Comparison of ENCODE assay signal across 8 cellular contexts in genomic region chr5:123670981-123671557, GRCh38.
DNase-seq lines count a peak whose midpoint lies in the region; ATAC-seq and TF ChIP-seq lines count a peak whose summit lies in the region.

No MANE protein-coding gene starts in this region.

- H3K4me1 ChIP-seq in IMR-90 (ENCODE audit: control insufficient read depth, insufficient read depth, low read length) = peaks cover 4% of the 10 kb centered on the region
- H3K4me1 ChIP-seq in PC-3 (ENCODE audit: insufficient read depth, low read length) = no peaks in the 10 kb centered on the region
- peaks cover 0 to 4% of the 10 kb centered on the region in 2 donors for H3K4me1 ChIP-seq in adrenal gland (replicated peaks in 1 of 2)
- peaks cover 0 to 11% (median 3%) of the 10 kb centered on the region in 6 donors for H3K4me1 ChIP-seq in spleen

- H3K79me1 ChIP-seq in IMR-90 (ENCODE audit: low read depth in 1 of 2, low read length in 2 of 2) = no peaks in the 10 kb centered on the region

- BruUV-seq in IMR-90 (replicated peaks; lab: Mats Ljungman, UMichigan) (no TSS peak), PC-3 (replicated peaks; lab: Mats Ljungman, UMichigan) (no TSS peak)

- DNase-seq in activated CD4-positive, CD25-positive, alpha-beta regulatory T cell treated with anti-CD3 and anti-CD28 coated beads, Interleukin-2, amount 50 U/mL, for 72 hours = peak; percentile 49
- DNase-seq in IMR-90 = peak; percentile 30
- DNase-seq in PC-3 = peak; percentile 66
- DNase-seq in adrenal gland = peak; percentile 19 to 77 (median 40)
- peak in 26 of 51 donors; percentile 0 to 50 (median 14) for DNase-seq in hypothalamus (lab: John Stamatoyannopoulos, UW)
- no peak for DNase-seq in spleen
- DNase-seq in cortex of kidney (lab: John Stamatoyannopoulos, UW) = no peak

- no peak overlapping the region for H4K91ac ChIP-seq in IMR-90 (ENCODE audit: insufficient read depth, low read depth, low read length)

- no peak overlapping the region for H3K14ac ChIP-seq in IMR-90 (replicated peaks; ENCODE audit: low read depth, low read length)

- POLR2A ChIA-PET in IMR-90 (lab: Charles Lee; ENCODE audit: unreplicated experiment) = no interaction called here
- POLR2A ChIA-PET in PC-3 (lab: Charles Lee; ENCODE audit: unreplicated experiment) = no interaction called here

- H3F3A ChIP-seq in PC-3 (ENCODE audit: low read length, unreplicated experiment) = no peaks in the 10 kb centered on the region

- H3K9ac ChIP-seq in IMR-90 (ENCODE audit: low read depth, low read length) (no peak overlapping the region), PC-3 (ENCODE audit: low read length) (no peak overlapping the region)

- H4K20me1 ChIP-seq in IMR-90 (ENCODE audit: insufficient read depth, low read length) (no peaks in the 10 kb centered on the region), PC-3 (ENCODE audit: low read length) (no peaks in the 10 kb centered on the region)

- peak; percentile 85 for TF ChIP-seq CTCF in IMR-90 (conservative IDR thresholded peaks at IDR 0.05; ENCODE audit: low read depth, low read length)
- TF ChIP-seq CTCF in PC-3 (conservative IDR thresholded peaks at IDR 0.05; ENCODE audit: low read depth, low read length) = peak; percentile 74
- TF ChIP-seq CTCF in adrenal gland (IDR thresholded peaks at IDR 0.05) = peak; percentile 60 to 87 (median 77)
- peak; percentile 59 to 86 (median 72) for TF ChIP-seq CTCF in spleen (IDR thresholded peaks at IDR 0.05 in 8 of 11, conservative IDR thresholded peaks at IDR 0.05 in 3 of 11)

- no peak overlapping the region for H2BK5ac ChIP-seq in IMR-90 (ENCODE audit: low read depth, low read length, poor library complexity, severe bottlenecking)

- H2AK5ac ChIP-seq in IMR-90 (ENCODE audit: low read depth, low read length) = no peak overlapping the region

- H3K4me2 ChIP-seq in IMR-90 (ENCODE audit: low read depth, low read length) (no peak overlapping the region), PC-3 (ENCODE audit: low read length) (no peak overlapping the region)

- TF ChIP-seq RAD21 in IMR-90 (IDR thresholded peaks at IDR 0.05; ENCODE audit: low read length) = peak; percentile 93

- H2BK20ac ChIP-seq in IMR-90 (ENCODE audit: low read depth, low read length) = no peak overlapping the region

- H3K27me3 ChIP-seq in IMR-90 (ENCODE audit: control insufficient read depth, insufficient read depth, low read length) = no peaks in the 10 kb centered on the region
- H3K27me3 ChIP-seq in PC-3 (ENCODE audit: low read length) = no peaks in the 10 kb centered on the region
- H3K27me3 ChIP-seq in adrenal gland = no peaks in the 10 kb centered on the region
- no peaks in the 10 kb centered on the region for H3K27me3 ChIP-seq in spleen (replicated peaks in 1 of 7)

- no peak for ATAC-seq in activated CD4-positive, CD25-positive, alpha-beta regulatory T cell treated with anti-CD3 and anti-CD28 coated beads, Interleukin-2, amount 50 U/mL, for 24 hours
- ATAC-seq in IMR-90 (ENCODE audit: low read depth) (no peak; the same call in 1 of the 2 replicates), PC-3 (no peak)

- no peak overlapping the region for H3K56ac ChIP-seq in IMR-90 (ENCODE audit: extremely low read depth, insufficient read depth, low read length)

- no peaks in the 10 kb centered on the region for H3K9me2 ChIP-seq in PC-3 (replicated peaks; ENCODE audit: low read length)

- H4K5ac ChIP-seq in IMR-90 (ENCODE audit: low read depth, low read length) = no peak overlapping the region

- no peak overlapping the region for H2BK15ac ChIP-seq in IMR-90 (ENCODE audit: low read depth, low read length)

- H3K9me3 ChIP-seq in IMR-90 (ENCODE audit: control insufficient read depth, insufficient read depth, low read length) = peaks cover 3% of the 10 kb centered on the region; the same call in 1 of the 2 replicates
- no peaks in the 10 kb centered on the region for H3K9me3 ChIP-seq in PC-3 (ENCODE audit: low read length)
- H3K9me3 ChIP-seq in adrenal gland (replicated peaks in 1 of 3) = no peaks in the 10 kb centered on the region
- peaks cover 0 to 4% (median 0%) of the 10 kb centered on the region in 8 donors for H3K9me3 ChIP-seq in spleen

- no peaks in the 10 kb centered on the region for H3K36me3 ChIP-seq in IMR-90 (ENCODE audit: control insufficient read depth, insufficient read depth, low read length)
- H3K36me3 ChIP-seq in PC-3 (ENCODE audit: low read depth, low read length) = no peaks in the 10 kb centered on the region
- no peaks in the 10 kb centered on the region for H3K36me3 ChIP-seq in adrenal gland (replicated peaks in 1 of 2)
- H3K36me3 ChIP-seq in spleen = no peaks in the 10 kb centered on the region

- H2BK120ac ChIP-seq in IMR-90 (ENCODE audit: low read depth, low read length) = 0 out of 2 replicates have a peak overlapping the region, but pooled peaks have one; percentile 35

- H3K27ac ChIP-seq in IMR-90 (ENCODE audit: insufficient read depth, low read length) (no peak overlapping the region), PC-3 (ENCODE audit: low read length) (no peak overlapping the region), adrenal gland (no peak overlapping the region), spleen (no peak overlapping the region)

- in situ Hi-C loops in IMR-90 (cut with MboI; ENCODE audit: low sequenced_read_pairs) = no loop called here

- dilution Hi-C loops in IMR-90 (cut with HindIII; ENCODE audit: low sequenced_read_pairs, unreplicated experiment) = no loop called here

- no peak overlapping the region for H3K23ac ChIP-seq in IMR-90 (ENCODE audit: low read depth, low read length)

- TF ChIP-seq POLR2A in IMR-90 (IDR thresholded peaks at IDR 0.05; ENCODE audit: low read depth, low read length) (0 out of 2 replicates have a peak, but pooled peaks have one; percentile 35), adrenal gland (IDR thresholded peaks at IDR 0.05) (no peak), spleen (IDR thresholded peaks at IDR 0.05) (no peak)

- CTCF ChIA-PET in IMR-90 (lab: Yijun Ruan, JAX) = interaction anchor here (0.6 to 1.3 kb wide), 10 partner anchors 11 to 1195 kb away, joined by 3 to 5 read pairs (median 4); no protein-coding TSS in a partner anchor
- CTCF ChIA-PET in PC-3 (lab: Charles Lee) = interaction anchor here (0.6 kb wide), 2 partner anchors 275 to 1062 kb away, joined by 3 to 4 read pairs; no protein-coding TSS in a partner anchor

- intact Hi-C loops in IMR-90 (cut with micrococcal nuclease) = loop anchor here (1.0 to 10.0 kb wide), 8 partner anchors 266 to 1734 kb away; partner anchors contain the start of gene ZNF608
- intact Hi-C loops in PC-3 (cut with micrococcal nuclease) = loop anchor here (5.0 to 10.0 kb wide), 3 partner anchors 244 to 1076 kb away; partner anchors contain the start of gene ZNF608
- intact Hi-C loops in adrenal gland (cut with DNase I) = no loop called here
- intact Hi-C loops in spleen (cut with DNase I; ENCODE audit: low total_unique reads) = no loop called here

- H2AFZ ChIP-seq in IMR-90 (replicated peaks; ENCODE audit: low read length, poor library complexity) (no peak overlapping the region), PC-3 (ENCODE audit: low read length) (no peak overlapping the region)

- H3K4me3 ChIP-seq in IMR-90 (ENCODE audit: insufficient read depth, low read depth, low read length) = no peak overlapping the region
- no peak overlapping the region for H3K4me3 ChIP-seq in PC-3 (ENCODE audit: low read length)
- no peak overlapping the region for H3K4me3 ChIP-seq in adrenal gland
- H3K4me3 ChIP-seq in spleen = no peak overlapping the region

- WGBS in IMR-90 (ENCODE audit: extremely low coverage in 2 of 2, insufficient read length in 1 of 2), 2 experiments = no CpG with 5 or more reads among the region's 5 CpGs
- WGBS in adrenal gland, 4 donors = 8 to 12% (median 9%) methylated on average over 5 of the region's 5 CpGs
- WGBS in spleen, 5 donors = 8 to 14% (median 11%) methylated on average over 5 of the region's 5 CpGs

- H2AK9ac ChIP-seq in IMR-90 (replicated peaks; ENCODE audit: low read depth, low read length, poor library complexity) = no peak overlapping the region

- no peaks in the 10 kb centered on the region for H3K79me2 ChIP-seq in PC-3 (ENCODE audit: low read length)

- H4K8ac ChIP-seq in IMR-90 (ENCODE audit: low read depth in 2 of 2, low read length in 2 of 2) = no peak overlapping the region

- no peak overlapping the region for H3K4ac ChIP-seq in IMR-90 (ENCODE audit: low read depth, low read length)

- no peak overlapping the region for H3K18ac ChIP-seq in IMR-90 (ENCODE audit: low read depth, low read length)

- H3K9me1 ChIP-seq in IMR-90 (ENCODE audit: insufficient read depth, low read length) = peaks cover 4% of the 10 kb centered on the region; the same call in 1 of the 2 replicates

TF ChIP-seq in IMR-90, 13 proteins besides CTCF, POLR2A, EP300 and RAD21:
- TF ChIP-seq NFE2L2 (IDR thresholded peaks at IDR 0.05; ENCODE audit: low read depth, low read length) (no peak), BHLHE40 (IDR thresholded peaks at IDR 0.05; ENCODE audit: low read depth, low read length) (no peak), MAZ (IDR thresholded peaks at IDR 0.05; ENCODE audit: borderline replicate concordance, low read depth, low read length) (no peak), CEBPB (IDR thresholded peaks at IDR 0.05; ENCODE audit: low read depth, low read length) (no peak), ELK1 (IDR thresholded peaks at IDR 0.05; ENCODE audit: borderline replicate concordance, low read depth, low read length) (no peak), SMC3 (IDR thresholded peaks at IDR 0.05; ENCODE audit: low read depth, low read length) (peak; percentile 91), MXI1 (IDR thresholded peaks at IDR 0.05; ENCODE audit: borderline replicate concordance, low read depth, low read length) (no peak), FOS (IDR thresholded peaks at IDR 0.05; ENCODE audit: low read depth, low read length) (no peak), CHD1 (IDR thresholded peaks at IDR 0.05; ENCODE audit: low read depth, low read length) (no peak)
TF ChIP-seq in IMR-90: peak in this region for 1.

Comparison
In these comparisons a context has a peak if more than half of its experiments do, and no peak if none do; other contexts are left out.
1. DNase-seq: peak in activated CD4-positive, CD25-positive, alpha-beta regulatory T cell treated with anti-CD3 and anti-CD28 coated beads, Interleukin-2, amount 50 U/mL, for 72 hours (single experiment), IMR-90 (single experiment), PC-3 (single experiment), adrenal gland (7 of 7) and hypothalamus (26 of 51); none in spleen (single experiment) and cortex of kidney (single experiment).
2. intact Hi-C loops: an anchor here in IMR-90 (1.0 to 10.0 kb wide) and PC-3 (5.0 to 10.0 kb wide); none called in adrenal gland and spleen.
3. Peak in every context shown above with its lines, with median percentiles within 50 percentile points of each other: CTCF ChIP-seq.